34 cellular contexts compared by ENCODE assay signal in the genomic region with DNA sequence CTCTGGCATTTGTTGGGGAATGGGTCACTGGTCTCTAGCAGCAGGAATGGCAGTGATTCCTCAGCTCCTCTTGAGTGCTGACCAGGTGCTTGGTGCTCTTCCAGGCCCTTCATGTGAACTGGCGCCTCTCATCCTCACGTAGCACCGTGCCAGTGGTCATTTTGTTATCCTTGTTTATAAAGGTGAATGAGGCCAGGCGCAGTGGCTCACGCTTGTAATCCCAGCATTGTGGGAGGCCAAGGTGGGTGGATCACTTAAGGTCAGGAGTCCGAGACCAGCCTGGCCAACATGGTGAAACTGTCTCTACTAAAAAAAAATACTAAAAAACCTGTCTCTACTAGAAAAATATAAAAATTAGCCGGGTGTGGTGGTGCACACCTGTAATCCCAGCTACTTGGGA.
"Had no signal": no experiment of that assay in that cellular context is flagged by ENCODE, and none has a peak within 500 bp of the region (broad histone marks: within the 10 kb centered on the region; RNA-seq: fewer than 3 reads in every experiment).

No MANE protein-coding gene starts in this region.

- H3K27ac ChIP-seq: adrenal gland, body of pancreas, coronary artery, esophagus muscularis mucosa, foreskin keratinocyte, heart left ventricle had no signal

- H3K4me3 ChIP-seq: adrenal gland, body of pancreas, coronary artery, esophagus muscularis mucosa, gastrocnemius medialis, heart left ventricle had no signal

- H3K9me3 Mint-ChIP-seq: activated CD4-positive, alpha-beta memory T cell treated with anti-CD3 and anti-CD28 coated beads for 36 hours; activated CD4-positive, alpha-beta T cell treated with anti-CD3 and anti-CD28 coated beads, Interleukin-2, amount 10 ng/mL, durations not matched to agents 24 days and 14 days; activated naive CD4-positive, alpha-beta T cell treated with anti-CD3 and anti-CD28 coated beads for 36 hours; activated naive CD4-positive, alpha-beta T cell treated with anti-CD3 and anti-CD28 coated beads, Interleukin-2, amount 50 U/mL, for 24 hours; activated naive CD8-positive, alpha-beta T cell treated with anti-CD3 and anti-CD28 coated beads for 36 hours; activated naive CD8-positive, alpha-beta T cell treated with anti-CD3 and anti-CD28 coated beads, Interleukin-2, amount 50 U/mL, for 24 hours; activated T-helper 1 cell treated with anti-CD3 and anti-CD28 coated beads, Interleukin-12 subunit alpha, Interleukin-12 subunit beta, Interleukin-2, Interleukin-4 antibody, amounts not matched to agents 30 ng/mL and 10 ng/mL and 1 ng/mL, durations not matched to agents 14 hours and 24 hours and 36 hours; activated T-helper 2 cell treated with anti-CD3 and anti-CD28 coated beads, Interferon-gamma antibody, Interleukin-2, Interleukin-4, amounts not matched to agents 10 μg/mL and 5 μg/mL and 100 μg/mL, durations not matched to agents 14 hours and 24 hours and 36 hours; effector memory CD8-positive, alpha-beta T cell had no signal

- H3K4me1 ChIP-seq: adrenal gland, foreskin keratinocyte had no signal

- H3K27ac Mint-ChIP-seq: activated CD4-positive, alpha-beta memory T cell treated with anti-CD3 and anti-CD28 coated beads for 36 hours; activated CD4-positive, alpha-beta T cell treated with anti-CD3 and anti-CD28 coated beads for 36 hours; activated CD4-positive, alpha-beta T cell treated with anti-CD3 and anti-CD28 coated beads, Interleukin-2, amount 10 ng/mL, durations not matched to agents 24 days and 14 days; activated CD8-positive, alpha-beta memory T cell treated with anti-CD3 and anti-CD28 coated beads, Interleukin-2, amount 10 ng/mL, durations not matched to agents 7 days and 5 days; activated CD8-positive, alpha-beta T cell treated with anti-CD3 and anti-CD28 coated beads, Interleukin-2, amount 10 ng/mL, durations not matched to agents 7 days and 5 days; activated naive CD4-positive, alpha-beta T cell treated with anti-CD3 and anti-CD28 coated beads for 36 hours; activated naive CD4-positive, alpha-beta T cell treated with anti-CD3 and anti-CD28 coated beads, Interleukin-2, amount 50 U/mL, for 24 hours; activated naive CD8-positive, alpha-beta T cell treated with anti-CD3 and anti-CD28 coated beads for 36 hours; activated naive CD8-positive, alpha-beta T cell treated with anti-CD3 and anti-CD28 coated beads, Interleukin-2, amount 50 U/mL, for 24 hours; activated T-helper 1 cell treated with anti-CD3 and anti-CD28 coated beads, Interleukin-12 subunit alpha, Interleukin-12 subunit beta, Interleukin-2, Interleukin-4 antibody, amounts not matched to agents 30 ng/mL and 10 ng/mL and 1 ng/mL, durations not matched to agents 14 hours and 24 hours and 36 hours; activated T-helper 2 cell treated with anti-CD3 and anti-CD28 coated beads, Interferon-gamma antibody, Interleukin-2, Interleukin-4, amounts not matched to agents 10 μg/mL and 5 μg/mL and 100 μg/mL, durations not matched to agents 14 hours and 24 hours and 36 hours; effector memory CD8-positive, alpha-beta T cell had no signal

- H3K9me3 ChIP-seq: adrenal gland, body of pancreas, esophagus muscularis mucosa, gastrocnemius medialis, heart left ventricle had no signal

- H3K27me3 ChIP-seq: adrenal gland, body of pancreas, esophagus muscularis mucosa, foreskin keratinocyte, gastrocnemius medialis, heart left ventricle had no signal

- H3K36me3 Mint-ChIP-seq: activated CD4-positive, alpha-beta memory T cell treated with anti-CD3 and anti-CD28 coated beads for 36 hours; activated CD8-positive, alpha-beta memory T cell treated with anti-CD3 and anti-CD28 coated beads, Interleukin-2, amount 10 ng/mL, durations not matched to agents 7 days and 5 days; activated naive CD4-positive, alpha-beta T cell treated with anti-CD3 and anti-CD28 coated beads, Interleukin-2, amount 50 U/mL, for 24 hours; activated naive CD8-positive, alpha-beta T cell treated with anti-CD3 and anti-CD28 coated beads for 36 hours had no signal

- H3K4me3 Mint-ChIP-seq: activated CD4-positive, alpha-beta memory T cell treated with anti-CD3 and anti-CD28 coated beads for 36 hours; activated CD4-positive, alpha-beta T cell treated with anti-CD3 and anti-CD28 coated beads for 36 hours; activated CD4-positive, alpha-beta T cell treated with anti-CD3 and anti-CD28 coated beads, Interleukin-2, amount 10 ng/mL, durations not matched to agents 24 days and 14 days; activated CD8-positive, alpha-beta memory T cell treated with anti-CD3 and anti-CD28 coated beads, Interleukin-2, amount 10 ng/mL, durations not matched to agents 7 days and 5 days; activated CD8-positive, alpha-beta T cell treated with anti-CD3 and anti-CD28 coated beads, Interleukin-2, amount 10 ng/mL, durations not matched to agents 7 days and 5 days; activated naive CD4-positive, alpha-beta T cell treated with anti-CD3 and anti-CD28 coated beads for 36 hours; activated naive CD4-positive, alpha-beta T cell treated with anti-CD3 and anti-CD28 coated beads, Interleukin-2, amount 50 U/mL, for 24 hours; activated naive CD8-positive, alpha-beta T cell treated with anti-CD3 and anti-CD28 coated beads for 36 hours; activated naive CD8-positive, alpha-beta T cell treated with anti-CD3 and anti-CD28 coated beads, Interleukin-2, amount 50 U/mL, for 24 hours; activated T-helper 1 cell treated with anti-CD3 and anti-CD28 coated beads, Interleukin-12 subunit alpha, Interleukin-12 subunit beta, Interleukin-2, Interleukin-4 antibody, amounts not matched to agents 30 ng/mL and 10 ng/mL and 1 ng/mL, durations not matched to agents 14 hours and 24 hours and 36 hours; effector memory CD8-positive, alpha-beta T cell had no signal

- H3K4me1 Mint-ChIP-seq: activated CD4-positive, alpha-beta T cell treated with anti-CD3 and anti-CD28 coated beads for 36 hours; activated CD4-positive, alpha-beta T cell treated with anti-CD3 and anti-CD28 coated beads, Interleukin-2, amount 10 ng/mL, durations not matched to agents 24 days and 14 days; activated naive CD4-positive, alpha-beta T cell treated with anti-CD3 and anti-CD28 coated beads, Interleukin-2, amount 50 U/mL, for 24 hours had no signal

- DNase-seq: activated CD4-positive, alpha-beta memory T cell treated with anti-CD3 and anti-CD28 coated beads for 36 hours; activated CD4-positive, alpha-beta T cell treated with anti-CD3 and anti-CD28 coated beads for 36 hours; activated CD4-positive, alpha-beta T cell treated with anti-CD3 and anti-CD28 coated beads, Interleukin-2, amount 10 ng/mL, durations not matched to agents 24 days and 14 days; activated CD4-positive, CD25-positive, alpha-beta regulatory T cell; activated CD4-positive, CD25-positive, alpha-beta regulatory T cell treated with anti-CD3 and anti-CD28 coated beads, Interleukin-2, amount 50 U/mL, for 72 hours; activated CD8-positive, alpha-beta memory T cell treated with anti-CD3 and anti-CD28 coated beads, Interleukin-2, amount 10 ng/mL, durations not matched to agents 7 days and 5 days; activated CD8-positive, alpha-beta memory T cell treated with anti-CD3 and anti-CD28 coated beads, Interleukin-2, amount 50 U/mL, for 4 hours; activated CD8-positive, alpha-beta T cell treated with anti-CD3 and anti-CD28 coated beads, Interleukin-2, amount 10 ng/mL, durations not matched to agents 7 days and 5 days; activated effector memory CD4-positive, alpha-beta T cell treated with anti-CD3 and anti-CD28 coated beads, Interleukin-2, amount 50 U/mL, for 16 hours; activated naive CD4-positive, alpha-beta T cell treated with anti-CD3 and anti-CD28 coated beads for 36 hours; activated naive CD8-positive, alpha-beta T cell treated with anti-CD3 and anti-CD28 coated beads for 36 hours; activated naive CD8-positive, alpha-beta T cell treated with anti-CD3 and anti-CD28 coated beads, Interleukin-2, amount 50 U/mL, for 24 hours; activated T-cell treated with anti-CD3 and anti-CD28 coated beads, Interleukin-2, amount 50 U/mL, for 1 hour; activated T-cell treated with anti-CD3 and anti-CD28 coated beads, Interleukin-2, amount 50 U/mL, for 48 hours; adrenal gland; amygdala; aorta; body of pancreas; central memory CD4-positive, alpha-beta T cell; cerebellar nuclear complex; dermis blood vessel endothelial cell; effector CD4-positive, alpha-beta T cell; effector memory CD8-positive, alpha-beta T cell; erythroblast; foreskin keratinocyte; gastrocnemius medialis; glutamatergic neuron; heart left ventricle; T-helper 2 cell had no signal

- ATAC-seq: activated CD4-positive, alpha-beta T cell treated with anti-CD3 and anti-CD28 coated beads for 36 hours; activated CD8-positive, alpha-beta memory T cell treated with anti-CD3 and anti-CD28 coated beads, Interleukin-2, amount 10 ng/mL, durations not matched to agents 7 days and 5 days; activated CD8-positive, alpha-beta T cell treated with anti-CD3 and anti-CD28 coated beads, Interleukin-2, amount 10 ng/mL, durations not matched to agents 7 days and 5 days; body of pancreas; effector memory CD8-positive, alpha-beta T cell; foreskin keratinocyte; gastrocnemius medialis; heart left ventricle had no signal

- H3K27me3 Mint-ChIP-seq: activated CD4-positive, alpha-beta T cell treated with anti-CD3 and anti-CD28 coated beads for 36 hours had no signal

- H3K36me3 ChIP-seq: adrenal gland, esophagus muscularis mucosa, gastrocnemius medialis, heart left ventricle had no signal
